ENCODE assay signal across 8 cellular contexts in genomic region chr10:100185364-100186252, GRCh38. TPM values are rescaled to one million over a fixed set of nuclear protein-coding genes. Genes with fewer than 3 reads are reported as not detected.
DNase-seq lines count a peak whose midpoint lies in the region; ATAC-seq and TF ChIP-seq lines count a peak whose summit lies in the region.

Gene ERLIN1 (minus strand): TSS chr10:100186029. CDS start chr10:100185626, 403 bp downstream.

- peak within 1 kb of the TSS; percentile 85 to 86 for H3K27ac ChIP-seq in left lung

- no peaks in the 10 kb centered on the region; the same call in 1 of the 2 replicates for H3K36me3 ChIP-seq in BJ (ENCODE audit: control insufficient read depth, insufficient read depth, low read length)
- H3K36me3 ChIP-seq in left lung: peaks cover 0 to 26% of the 10 kb centered on the region in 2 donors

- intact Hi-C loops in left lung (cut with DNase I): no loop called here

- DNase-seq in BJ (ENCODE audit: low read depth) (peak; percentile 56), NCI-H748 (lab: John Stamatoyannopoulos, UW; ENCODE audit: unreplicated experiment) (peak; percentile 91), dedifferentiated amniotic fluid mesenchymal stem cell (ENCODE audit: extremely low spot score) (peak; percentile 83), left lung (peak; percentile 92 to 99)
- peak; percentile 92 for DNase-seq in activated CD4-positive, alpha-beta T cell treated with anti-CD3 and anti-CD28 coated beads, Interleukin-2, amount 50 U/mL, for 1 hour
- peak; percentile 94 for DNase-seq in stimulated activated CD4-positive, alpha-beta T cell treated with anti-CD3 and anti-CD28 coated beads, Interleukin-2, amount 100 ng/mL, for 4 hours (ENCODE audit: low read depth)

- ATAC-seq in GM19324 (IDR thresholded peaks at IDR 0.05; ENCODE audit: low FRiP score, unreplicated experiment) (peak; percentile 89), HG03460 (IDR thresholded peaks at IDR 0.05; ENCODE audit: unreplicated experiment) (peak; percentile 89), left lung (peak; percentile 97)

- TF ChIP-seq CTCF in BJ (IDR thresholded peaks at IDR 0.05; ENCODE audit: insufficient read depth, low read depth, low read length) (no peak), left lung (IDR thresholded peaks at IDR 0.05) (no peak)

- peaks cover 15 to 61% of the 10 kb centered on the region in 2 donors for H3K4me1 ChIP-seq in left lung

- POLR2A ChIA-PET in BJ (lab: Charles Lee): no interaction called here

- CTCF ChIA-PET in BJ (lab: Yijun Ruan, JAX): interaction anchor here (1.1 to 1.8 kb wide), 2 partner anchors 10 to 339 kb away, joined by 3 read pairs; no protein-coding TSS in a partner anchor

- H3K9me3 ChIP-seq in left lung: no peaks in the 10 kb centered on the region

- H3K27me3 ChIP-seq in BJ (ENCODE audit: control insufficient read depth, insufficient read depth, low read length): no peaks in the 10 kb centered on the region
- no peaks in the 10 kb centered on the region for H3K27me3 ChIP-seq in left lung

- H3K4me3 ChIP-seq in BJ (ENCODE audit: low read depth, low read length): peak within 1 kb of the TSS; percentile 98
- H3K4me3 ChIP-seq in left lung: peak within 1 kb of the TSS; percentile 86 to 88

RNA-seq across cellular contexts. Expression of gene ERLIN1, which starts in this region (rescaled TPM):
- polyA plus RNA-seq in BJ (2011; rRNA removed): 37.7 and 48.8 TPM in 2 replicates
- 12.2 and 12.9 TPM in 2 replicates for polyA minus RNA-seq in BJ (2011; rRNA and poly(A)+ RNA removed)
- total RNA-seq in left lung: 10 to 100 TPM; 23.8 to 34.5 TPM

Comparison
In these comparisons a context has a peak if more than half of its experiments do, and no peak if none do; other contexts are left out.
1. Peak in every context shown above with its lines: DNase-seq, ATAC-seq, H3K4me3 ChIP-seq and H3K27ac ChIP-seq.